Comparison of ENCODE assay signal across 8 cellular contexts in genomic region chr5:178232124-178232919, GRCh38. TPM values are rescaled to one million over a fixed set of nuclear protein-coding genes. Genes with fewer than 3 reads are reported as not detected.
DNase-seq lines count a peak whose midpoint lies in the region; ATAC-seq and TF ChIP-seq lines count a peak whose summit lies in the region.

Gene PHYKPL (minus strand): TSS chr5:178232802. CDS start chr5:178232550, 252 bp downstream.

- peak within 1 kb of the TSS; percentile 85 for H3K4me2 ChIP-seq in Karpas-422 (ENCODE audit: low read depth, low read length, poor library complexity, severe bottlenecking)
- peak within 1 kb of the TSS; percentile 100 for H3K4me2 ChIP-seq in hepatocyte

- TF ChIP-seq CTCF in GM10266 (IDR thresholded peaks at IDR 0.05; ENCODE audit: control insufficient read depth, insufficient read depth, low read depth, missing control alignments) = peak; percentile 12
- no peak for TF ChIP-seq CTCF in hepatocyte (IDR thresholded peaks at IDR 0.05; ENCODE audit: poor library complexity)
- peak; percentile 6 for TF ChIP-seq CTCF in retinal pigment epithelial cell (conservative IDR thresholded peaks at IDR 0.05; ENCODE audit: low read depth, low read length)

- peaks cover 31% of the 10 kb centered on the region for H3K79me2 ChIP-seq in Karpas-422 (ENCODE audit: low read length)
- peaks cover 35% of the 10 kb centered on the region for H3K79me2 ChIP-seq in hepatocyte

- H3K4me3 ChIP-seq in Karpas-422 (ENCODE audit: low read length) = peak within 1 kb of the TSS; percentile 98
- H3K4me3 ChIP-seq in hepatocyte = peak within 1 kb of the TSS; percentile 79
- H3K4me3 ChIP-seq in retinal pigment epithelial cell (ENCODE audit: low read length) = peak within 1 kb of the TSS; percentile 69

- peak within 1 kb of the TSS; percentile 99 for H3K9ac ChIP-seq in Karpas-422 (ENCODE audit: low read length)

- H2AFZ ChIP-seq in Karpas-422 (ENCODE audit: low read length) (peak within 1 kb of the TSS; percentile 66; the same call in 1 of the 2 replicates), hepatocyte (peak within 1 kb of the TSS; percentile 77)

- H4K20me1 ChIP-seq in Karpas-422 (ENCODE audit: insufficient read depth, low read depth, low read length) = peaks cover 20% of the 10 kb centered on the region
- peaks cover 15% of the 10 kb centered on the region for H4K20me1 ChIP-seq in hepatocyte (ENCODE audit: insufficient read depth, poor library complexity, severe bottlenecking)

- H3K9me3 ChIP-seq in Karpas-422 (ENCODE audit: low read length) = no peaks in the 10 kb centered on the region
- no peaks in the 10 kb centered on the region for H3K9me3 ChIP-seq in hepatocyte (ENCODE audit: low read depth)

- peaks cover 39% of the 10 kb centered on the region for H3K4me1 ChIP-seq in Karpas-422 (ENCODE audit: low read length)
- H3K4me1 ChIP-seq in hepatocyte (ENCODE audit: insufficient read depth) = peaks cover 25% of the 10 kb centered on the region

- WGBS in hepatocyte (ENCODE audit: low lambda C conversion rate, missing lambda C conversion rate) = under 1% methylated on average over 73 of the region's 102 CpGs

- DNase-seq in GM10266 (ENCODE audit: extremely low spot score) (peak; percentile 82), Karpas-422 (peak; percentile 90), T-helper 9 cell (peak; percentile 52), astrocyte of the hippocampus (ENCODE audit: low read depth, low spot score) (peak; percentile 85), hepatocyte (ENCODE audit: low spot score) (peak; percentile 85), retinal pigment epithelial cell (ENCODE audit: low read depth) (no peak), DMS153 treated with DMSO at 0.1 percent for 48 hours (lab: John Stamatoyannopoulos, UW; ENCODE audit: unreplicated experiment) (no peak)

- H3K9me2 ChIP-seq in Karpas-422 (replicated peaks; ENCODE audit: insufficient read depth, low read length) (no peaks in the 10 kb centered on the region), hepatocyte (replicated peaks; ENCODE audit: insufficient read depth) (no peaks in the 10 kb centered on the region)

- H3K36me3 ChIP-seq in Karpas-422 (ENCODE audit: insufficient read depth, low read length) (peaks cover 21% of the 10 kb centered on the region), hepatocyte (replicated peaks; ENCODE audit: insufficient read depth, low read depth) (peaks cover 3% of the 10 kb centered on the region)

- peak; percentile 58 for ATAC-seq in GM21825 (IDR thresholded peaks at IDR 0.05; ENCODE audit: unreplicated experiment)

- H3K27me3 ChIP-seq in Karpas-422 (ENCODE audit: low read length) (no peaks in the 10 kb centered on the region), hepatocyte (no peaks in the 10 kb centered on the region)

- H3K27ac ChIP-seq in Karpas-422 (ENCODE audit: low read length) (peak within 1 kb of the TSS; percentile 79), hepatocyte (peak within 1 kb of the TSS; percentile 99)

RNA-seq across cellular contexts. Expression of gene PHYKPL, which starts in this region (rescaled TPM):
- total RNA-seq in Karpas-422 (2014; rRNA removed; shearing (Covaris generic); ENCODE audit: low replicate concordance) = 116 and 118 TPM in 2 replicates
- 35.4 and 40.3 TPM in 2 replicates for total RNA-seq in hepatocyte
- polyA plus RNA-seq in hepatocyte = 60.0 and 82.2 TPM in 2 replicates

Comparison
In these comparisons a context has a peak if more than half of its experiments do, and no peak if none do; other contexts are left out.
1. DNase-seq: peak in GM10266 (single experiment), Karpas-422 (single experiment), T-helper 9 cell (single experiment), astrocyte of the hippocampus (single experiment) and hepatocyte (single experiment); none in retinal pigment epithelial cell (single experiment) and DMS153 treated with DMSO at 0.1 percent for 48 hours (single experiment).
2. Peak in every context shown above with its lines, with median percentiles within 50 percentile points of each other: H3K4me3 ChIP-seq.